ENCODE assay signal across 27 cellular contexts in genomic region chr4:2083116-2083825, GRCh38. TPM values are rescaled to one million over a fixed set of nuclear protein-coding genes. Genes with fewer than 3 reads are reported as not detected.
DNase-seq lines count a peak whose midpoint lies in the region; ATAC-seq and TF ChIP-seq lines count a peak whose summit lies in the region.
"Had no signal": no experiment of that assay in that cellular context is flagged by ENCODE, and none has a peak within 500 bp of the region (broad histone marks: within the 10 kb centered on the region; RNA-seq: fewer than 3 reads in every experiment).

No MANE protein-coding gene starts in this region.

- H3K4me3 ChIP-seq in right lobe of liver = no peak overlapping the region
- no peak overlapping the region for H3K4me3 ChIP-seq in spleen
- H3K4me3 ChIP-seq: breast epithelium, gastroesophageal sphincter, smooth muscle cell had no signal

- DNase-seq in activated naive CD4-positive, alpha-beta T cell treated with anti-CD3 and anti-CD28 coated beads for 36 hours = peak; percentile 2
- DNase-seq in activated naive CD4-positive, alpha-beta T cell treated with anti-CD3 and anti-CD28 coated beads, Interleukin-2, amount 50 U/mL, for 16 hours = no peak
- DNase-seq in activated CD8-positive, alpha-beta memory T cell treated with anti-CD3 and anti-CD28 coated beads, Interleukin-2, amount 50 U/mL, for 48 hours = peak; percentile 8
- DNase-seq in right lobe of liver (peak in 1 of 3 donors; percentile 23), spleen (peak; percentile 39), NCI-H187 treated with DMSO at 0.1 percent for 48 hours (lab: John Stamatoyannopoulos, UW) (no peak), NCI-H2107 (lab: John Stamatoyannopoulos, UW) (no peak)
- DNase-seq: activated gamma-delta T cell treated with Interleukin-2 at 50 U/mL for 16 hours; Caco-2; DND-41; hippocampal formation; immature natural killer cell; left ventricle myocardium superior; NCI-H1105 treated with DMSO at 0.1 percent for 48 hours; NCI-H2029 treated with DMSO at 0.1 percent for 48 hours; NCI-H226; NCI-H82; SK-N-SH; stimulated activated CD4-positive, alpha-beta T cell treated with anti-CD3 and anti-CD28 coated beads, Interleukin-4, amount 100 ng/mL, for 1 hour had no signal

- no peaks in the 10 kb centered on the region for H3K27me3 ChIP-seq in right lobe of liver
- H3K27me3 ChIP-seq in spleen (replicated peaks in 1 of 7) = no peaks in the 10 kb centered on the region
- H3K27me3 ChIP-seq: breast epithelium, gastroesophageal sphincter had no signal

- no peaks in the 10 kb centered on the region for H3K36me3 ChIP-seq in right lobe of liver
- no peaks in the 10 kb centered on the region for H3K36me3 ChIP-seq in spleen
- H3K36me3 ChIP-seq: breast epithelium, gastroesophageal sphincter had no signal

- H3K36me3 Mint-ChIP-seq in activated naive CD4-positive, alpha-beta T cell treated with anti-CD3 and anti-CD28 coated beads for 36 hours (ENCODE audit: low read depth) = no peaks in the 10 kb centered on the region
- H3K36me3 Mint-ChIP-seq: stimulated activated memory B cell treated with anti-CD40 and anti-IgM and Interleukin-4, amounts not matched to agents 10 μg/mL and 1 μg/mL and 100 μg/mL, for 72 hours had no signal

- peak overlapping the region; percentile 43 to 85 (median 77) for H3K27ac ChIP-seq in right lobe of liver
- H3K27ac ChIP-seq in spleen = no peak overlapping the region
- H3K27ac ChIP-seq: breast epithelium, gastroesophageal sphincter, RWPE1 had no signal

- no peak overlapping the region for H3K27ac Mint-ChIP-seq in activated naive CD4-positive, alpha-beta T cell treated with anti-CD3 and anti-CD28 coated beads for 36 hours
- H3K27ac Mint-ChIP-seq: IgD-negative memory B cell; immature natural killer cell; stimulated activated memory B cell treated with anti-CD40 and anti-IgM and Interleukin-4, amounts not matched to agents 10 μg/mL and 1 μg/mL and 100 μg/mL, for 72 hours had no signal

- H3K9me3 Mint-ChIP-seq in activated naive CD4-positive, alpha-beta T cell treated with anti-CD3 and anti-CD28 coated beads for 36 hours = peaks cover 2% of the 10 kb centered on the region
- H3K9me3 Mint-ChIP-seq: immature natural killer cell; stimulated activated memory B cell treated with anti-CD40 and anti-IgM and Interleukin-4, amounts not matched to agents 10 μg/mL and 1 μg/mL and 100 μg/mL, for 72 hours had no signal

- H3K9me3 ChIP-seq in right lobe of liver (no peaks in the 10 kb centered on the region), spleen (peaks cover 0 to 13% (median 6%) of the 10 kb centered on the region in 8 donors)
- H3K9me3 ChIP-seq: breast epithelium, Caco-2, gastroesophageal sphincter, SK-N-SH had no signal

- no peaks in the 10 kb centered on the region for H3K4me1 Mint-ChIP-seq in activated naive CD4-positive, alpha-beta T cell treated with anti-CD3 and anti-CD28 coated beads for 36 hours (ENCODE audit: low read depth)
- H3K4me1 Mint-ChIP-seq: IgD-negative memory B cell; immature natural killer cell; stimulated activated memory B cell treated with anti-CD40 and anti-IgM and Interleukin-4, amounts not matched to agents 10 μg/mL and 1 μg/mL and 100 μg/mL, for 72 hours had no signal

- H3K27me3 Mint-ChIP-seq in activated naive CD4-positive, alpha-beta T cell treated with anti-CD3 and anti-CD28 coated beads for 36 hours (ENCODE audit: low read depth) = no peaks in the 10 kb centered on the region

- no peak overlapping the region for H3K4me3 Mint-ChIP-seq in activated naive CD4-positive, alpha-beta T cell treated with anti-CD3 and anti-CD28 coated beads for 36 hours
- H3K4me3 Mint-ChIP-seq: immature natural killer cell; stimulated activated memory B cell treated with anti-CD40 and anti-IgM and Interleukin-4, amounts not matched to agents 10 μg/mL and 1 μg/mL and 100 μg/mL, for 72 hours had no signal

- peaks cover 0 to 20% (median 0%) of the 10 kb centered on the region in 4 donors for H3K4me1 ChIP-seq in right lobe of liver
- H3K4me1 ChIP-seq in spleen = no peaks in the 10 kb centered on the region
- H3K4me1 ChIP-seq: breast epithelium, Caco-2, gastroesophageal sphincter had no signal

- CTCF ChIA-PET in activated naive CD4-positive, alpha-beta T cell treated with anti-CD3 and anti-CD28 coated beads for 36 hours (lab: Charles Lee) = interaction anchor here (1.2 kb wide), 1 partner anchor 23 kb away, joined by 3 read pairs; no protein-coding TSS in a partner anchor

- no peak for TF ChIP-seq POLR2A in right lobe of liver (IDR thresholded peaks at IDR 0.05)
- no peak for TF ChIP-seq POLR2A in spleen (IDR thresholded peaks at IDR 0.05)

- ATAC-seq in right lobe of liver = no peak
- no peak for ATAC-seq in GM18519 (IDR thresholded peaks at IDR 0.05; ENCODE audit: low FRiP score, unreplicated experiment)
- ATAC-seq: gastroesophageal sphincter; HCT116; left ventricle myocardium superior; stimulated activated memory B cell treated with anti-CD40 and anti-IgM and Interleukin-4, amounts not matched to agents 10 μg/mL and 1 μg/mL and 100 μg/mL, for 72 hours had no signal

- 66% methylated on average over 14 of the region's 15 CpGs for WGBS in right lobe of liver (ENCODE audit: insufficient coverage, low coverage, low lambda C conversion rate, missing lambda C conversion rate)
- WGBS in spleen, 5 donors = 68 to 88% (median 83%) methylated on average over 15 of the region's 15 CpGs

- intact Hi-C loops in activated naive CD4-positive, alpha-beta T cell treated with anti-CD3 and anti-CD28 coated beads for 36 hours (cut with micrococcal nuclease) = no loop called here
- intact Hi-C loops in right lobe of liver (cut with DNase I) (no loop called here), spleen (cut with DNase I; ENCODE audit: low total_unique reads) (no loop called here)

- TF ChIP-seq CTCF in right lobe of liver (IDR thresholded peaks at IDR 0.05) (no peak), spleen (IDR thresholded peaks at IDR 0.05 in 8 of 11, conservative IDR thresholded peaks at IDR 0.05 in 3 of 11) (no peak)

RNA-seq across cellular contexts. Expression of gene NAT8L, which starts 24.1 kb away (rescaled TPM):
- under 1 TPM; 0.21 to 0.32 TPM for total RNA-seq in activated naive CD4-positive, alpha-beta T cell treated with anti-CD3 and anti-CD28 coated beads for 36 hours
- total RNA-seq in right lobe of liver = under 1 TPM in 2 of 6 experiments, not detected in 4; 0.02 to 0.05 TPM
- total RNA-seq in spleen = 1 to 10 TPM in 4 of 7 donors, under 1 TPM in 3; 0.50 to 3.1 (median 1.3) TPM
- under 1 TPM; 0.13 to 0.80 (median 0.29) TPM for polyA plus RNA-seq in spleen
- total RNA-seq: smooth muscle cell had no signal
- polyA plus RNA-seq: IgD-negative memory B cell, immature natural killer cell, smooth muscle cell had no signal

Comparison
In these comparisons a context has a peak if more than half of its experiments do, and no peak if none do; other contexts are left out.
1. DNase-seq: peak in activated naive CD4-positive, alpha-beta T cell treated with anti-CD3 and anti-CD28 coated beads for 36 hours (single experiment), activated CD8-positive, alpha-beta memory T cell treated with anti-CD3 and anti-CD28 coated beads, Interleukin-2, amount 50 U/mL, for 48 hours (single experiment) and spleen (single experiment); none in activated naive CD4-positive, alpha-beta T cell treated with anti-CD3 and anti-CD28 coated beads, Interleukin-2, amount 50 U/mL, for 16 hours (single experiment), NCI-H187 treated with DMSO at 0.1 percent for 48 hours (single experiment) and NCI-H2107 (single experiment).
2. H3K27ac ChIP-seq: peak in right lobe of liver (3 of 3); none in spleen (0 of 8).